ENCODE assay signal across 18 cellular contexts in genomic region chr4:98406819-98407218, GRCh38.
DNase-seq lines count a peak whose midpoint lies in the region; ATAC-seq and TF ChIP-seq lines count a peak whose summit lies in the region.
"Had no signal": no experiment of that assay in that cellular context is flagged by ENCODE, and none has a peak within 500 bp of the region (broad histone marks: within the 10 kb centered on the region; RNA-seq: fewer than 3 reads in every experiment).

No MANE protein-coding gene starts in this region.

- no peaks in the 10 kb centered on the region for H3K4me1 ChIP-seq in upper lobe of right lung
- H3K4me1 ChIP-seq: BLaER1 treated with 17β-estradiol and CSF1 and Interleukin-3, amounts not matched to agents 10 nM and 100 nM; heart left ventricle had no signal

- H3K27me3 ChIP-seq in upper lobe of right lung = no peaks in the 10 kb centered on the region
- H3K27me3 ChIP-seq: BLaER1 treated with 17β-estradiol and CSF1 and Interleukin-3, amounts not matched to agents 10 nM and 100 nM; brain microvascular endothelial cell; heart left ventricle had no signal

- no peak for DNase-seq in upper lobe of right lung
- no peak for DNase-seq in dedifferentiated amniotic fluid mesenchymal stem cell (ENCODE audit: extremely low spot score)
- no peak for DNase-seq in islet precursor cell
- DNase-seq: activated naive CD4-positive, alpha-beta T cell; brain microvascular endothelial cell; DMS79; H9; heart left ventricle; kidney; NCI-H774; stimulated activated naive CD4-positive, alpha-beta T cell had no signal

- H3K27ac Mint-ChIP-seq in stimulated activated memory B cell treated with anti-CD40 and anti-IgM and Interleukin-4, amounts not matched to agents 10 μg/mL and 1 μg/mL and 100 μg/mL, for 72 hours = no peak overlapping the region
- H3K27ac Mint-ChIP-seq: H9, IgD-negative memory B cell had no signal

- intact Hi-C loops in upper lobe of right lung (cut with DNase I) = no loop called here

- H3K4me1 Mint-ChIP-seq in stimulated activated memory B cell treated with anti-CD40 and anti-IgM and Interleukin-4, amounts not matched to agents 10 μg/mL and 1 μg/mL and 100 μg/mL, for 72 hours = no peaks in the 10 kb centered on the region
- H3K4me1 Mint-ChIP-seq: H9, IgD-negative memory B cell had no signal

- peak; percentile 57 for ATAC-seq in GM18867 (IDR thresholded peaks at IDR 0.05; ENCODE audit: unreplicated experiment)
- peak; percentile 53 for ATAC-seq in GM21390 (IDR thresholded peaks at IDR 0.05; ENCODE audit: unreplicated experiment)
- peak; percentile 65 for ATAC-seq in HG03097 (IDR thresholded peaks at IDR 0.05; ENCODE audit: low FRiP score, unreplicated experiment)
- ATAC-seq in stimulated activated memory B cell treated with anti-CD40 and anti-IgM and Interleukin-4, amounts not matched to agents 10 μg/mL and 1 μg/mL and 100 μg/mL, for 72 hours = peak; percentile 51
- ATAC-seq in upper lobe of right lung = no peak
- ATAC-seq: esophagus mucosa, heart left ventricle had no signal

- H3K36me3 ChIP-seq in upper lobe of right lung = no peaks in the 10 kb centered on the region
- H3K36me3 ChIP-seq: brain microvascular endothelial cell had no signal

- H3K36me3 Mint-ChIP-seq in stimulated activated memory B cell treated with anti-CD40 and anti-IgM and Interleukin-4, amounts not matched to agents 10 μg/mL and 1 μg/mL and 100 μg/mL, for 72 hours = peaks cover 44% of the 10 kb centered on the region

- H3K4me3 ChIP-seq in upper lobe of right lung = no peak overlapping the region
- H3K4me3 ChIP-seq: BLaER1 treated with 17β-estradiol and CSF1 and Interleukin-3, amounts not matched to agents 10 nM and 100 nM; heart left ventricle had no signal

- no peaks in the 10 kb centered on the region for H3K9me3 ChIP-seq in upper lobe of right lung

- no peak overlapping the region for H3K4me3 Mint-ChIP-seq in stimulated activated memory B cell treated with anti-CD40 and anti-IgM and Interleukin-4, amounts not matched to agents 10 μg/mL and 1 μg/mL and 100 μg/mL, for 72 hours
- H3K4me3 Mint-ChIP-seq: H9, IgD-negative memory B cell had no signal

- H3K27me3 Mint-ChIP-seq in stimulated activated memory B cell treated with anti-CD40 and anti-IgM and Interleukin-4, amounts not matched to agents 10 μg/mL and 1 μg/mL and 100 μg/mL, for 72 hours = no peaks in the 10 kb centered on the region
- H3K27me3 Mint-ChIP-seq: IgD-negative memory B cell had no signal

- no peak for TF ChIP-seq CTCF in upper lobe of right lung (IDR thresholded peaks at IDR 0.05)

- H3K27ac ChIP-seq in upper lobe of right lung = no peak overlapping the region
- H3K27ac ChIP-seq: BLaER1 treated with 17β-estradiol and CSF1 and Interleukin-3, amounts not matched to agents 10 nM and 100 nM; brain microvascular endothelial cell; heart left ventricle had no signal

- peaks cover 2% of the 10 kb centered on the region for H3K9me3 Mint-ChIP-seq in stimulated activated memory B cell treated with anti-CD40 and anti-IgM and Interleukin-4, amounts not matched to agents 10 μg/mL and 1 μg/mL and 100 μg/mL, for 72 hours
